In genomic region chr17:47653442-47653841, GRCh38 we compare ENCODE assay signal across 14 cellular contexts. TPM values are rescaled to one million over a fixed set of nuclear protein-coding genes. Genes with fewer than 3 reads are reported as not detected.
DNase-seq lines count a peak whose midpoint lies in the region; ATAC-seq, FAIRE-seq and TF ChIP-seq lines count a peak whose summit lies in the region.
"Had no signal": no experiment of that assay in that cellular context is flagged by ENCODE, and none has a peak within 500 bp of the region (broad histone marks: within the 10 kb centered on the region; RNA-seq: fewer than 3 reads in every experiment).

No MANE protein-coding gene starts in this region.

- H3K9me3 ChIP-seq in CD4-positive, alpha-beta T cell (ENCODE audit: control insufficient read depth, low read length): no peaks in the 10 kb centered on the region
- H3K9me3 ChIP-seq in ascending aorta: no peaks in the 10 kb centered on the region

- POLR2A ChIA-PET in CD4-positive, alpha-beta T cell (lab: Charles Lee): no interaction called here
- POLR2A ChIA-PET in activated CD8-positive, alpha-beta T cell treated with anti-CD3 and anti-CD28 coated beads for 36 hours (lab: Charles Lee): interaction anchor here (1.2 to 24.4 kb wide), 2 partner anchors 16 to 65 kb away, joined by 3 to 583 read pairs; no protein-coding TSS in a partner anchor

- intact Hi-C loops in CD4-positive, alpha-beta T cell (cut with DNase I, micrococcal nuclease): loop anchor here in 1 of 2 experiments (5.0 kb wide), 3 partner anchors 244 to 394 kb away; partner anchors contain the start of genes CDK5RAP3, NFE2L1 and SP2
- intact Hi-C loops in activated CD8-positive, alpha-beta T cell treated with anti-CD3 and anti-CD28 coated beads for 36 hours (cut with micrococcal nuclease): no loop called here
- intact Hi-C loops in natural killer cell (cut with micrococcal nuclease) (no loop called here), ascending aorta (cut with DNase I) (no loop called here)

- no peak for DNase-seq in CD4-positive, alpha-beta T cell
- DNase-seq in GM12891 (ENCODE audit: insufficient read length, low spot score): no peak
- no peak for DNase-seq in activated CD8-positive, alpha-beta T cell treated with anti-CD3 and anti-CD28 coated beads for 36 hours
- no peak for DNase-seq in natural killer cell
- DNase-seq in ascending aorta (ENCODE audit: low spot score in 2 of 2): no peak
- DNase-seq: activated effector memory CD4-positive, alpha-beta T cell treated with anti-CD3 and anti-CD28 coated beads, Interleukin-2, amount 50 U/mL, for 16 hours; KBM-7; left colon; NCI-H1694; NCI-H69 had no signal

- peak overlapping the region; percentile 23 for H3K4me3 Mint-ChIP-seq in CD4-positive, alpha-beta T cell
- peak overlapping the region; percentile 59 for H3K4me3 Mint-ChIP-seq in activated CD8-positive, alpha-beta T cell treated with anti-CD3 and anti-CD28 coated beads for 36 hours
- H3K4me3 Mint-ChIP-seq in natural killer cell: no peak overlapping the region
- H3K4me3 Mint-ChIP-seq: central memory CD8-positive, alpha-beta T cell had no signal

- peaks cover 59 to 64% of the 10 kb centered on the region in 2 donors for H3K36me3 ChIP-seq in ascending aorta

- H3K4me1 Mint-ChIP-seq in CD4-positive, alpha-beta T cell (ENCODE audit: low read depth): peaks cover 78% of the 10 kb centered on the region
- H3K4me1 Mint-ChIP-seq in activated CD8-positive, alpha-beta T cell treated with anti-CD3 and anti-CD28 coated beads for 36 hours (ENCODE audit: low read depth): peaks cover 63% of the 10 kb centered on the region
- H3K4me1 Mint-ChIP-seq in natural killer cell: peaks cover 50 to 58% of the 10 kb centered on the region in 2 donors

- peaks cover 4 to 14% of the 10 kb centered on the region in 2 donors for H3K4me1 ChIP-seq in ascending aorta

- peaks cover 84% of the 10 kb centered on the region for H3K36me3 Mint-ChIP-seq in CD4-positive, alpha-beta T cell (ENCODE audit: low read depth)
- H3K36me3 Mint-ChIP-seq in activated CD8-positive, alpha-beta T cell treated with anti-CD3 and anti-CD28 coated beads for 36 hours (ENCODE audit: low read depth): peaks cover 71% of the 10 kb centered on the region
- peaks cover 22% of the 10 kb centered on the region for H3K36me3 Mint-ChIP-seq in natural killer cell

- H3K27ac ChIP-seq in CD4-positive, alpha-beta T cell (ENCODE audit: low read depth, low read length): no peak overlapping the region
- H3K27ac ChIP-seq in ascending aorta: no peak overlapping the region
- H3K27ac ChIP-seq: skin epidermis had no signal

- H3K27ac Mint-ChIP-seq in CD4-positive, alpha-beta T cell: peak overlapping the region; percentile 42
- H3K27ac Mint-ChIP-seq in activated CD8-positive, alpha-beta T cell treated with anti-CD3 and anti-CD28 coated beads for 36 hours: peak overlapping the region; percentile 58
- H3K27ac Mint-ChIP-seq in natural killer cell: peak overlapping the region; percentile 46 to 49

- ATAC-seq in CD4-positive, alpha-beta T cell (ENCODE audit: poor library complexity): no peak
- ATAC-seq in activated CD8-positive, alpha-beta T cell treated with anti-CD3 and anti-CD28 coated beads for 36 hours: no peak
- ATAC-seq in natural killer cell (no peak), HG03460 (IDR thresholded peaks at IDR 0.05; ENCODE audit: unreplicated experiment) (no peak), esophagus mucosa (no peak)
- ATAC-seq: left colon had no signal

- CTCF ChIA-PET in CD4-positive, alpha-beta T cell (lab: Charles Lee): interaction anchor here (0.6 to 3.3 kb wide), 2 partner anchors 10 to 543 kb away, joined by 3 to 12 read pairs; no protein-coding TSS in a partner anchor
- CTCF ChIA-PET in activated CD8-positive, alpha-beta T cell treated with anti-CD3 and anti-CD28 coated beads for 36 hours (lab: Charles Lee): interaction anchor here (0.9 to 8.2 kb wide), 2 partner anchors 11 to 21 kb away, joined by 3 to 92 read pairs; no protein-coding TSS in a partner anchor

- no peak for TF ChIP-seq POLR2A in GM12891 (IDR thresholded peaks at IDR 0.05; ENCODE audit: low read depth, low read length)

- TF ChIP-seq CTCF in CD4-positive, alpha-beta T cell (IDR thresholded peaks at IDR 0.05): no peak
- TF ChIP-seq CTCF in activated CD8-positive, alpha-beta T cell treated with anti-CD3 and anti-CD28 coated beads for 36 hours (IDR thresholded peaks at IDR 0.05): no peak
- TF ChIP-seq CTCF in natural killer cell (IDR thresholded peaks at IDR 0.05) (no peak), ascending aorta (IDR thresholded peaks at IDR 0.05) (no peak)

- no peaks in the 10 kb centered on the region for H3K27me3 Mint-ChIP-seq in CD4-positive, alpha-beta T cell
- no peaks in the 10 kb centered on the region for H3K27me3 Mint-ChIP-seq in activated CD8-positive, alpha-beta T cell treated with anti-CD3 and anti-CD28 coated beads for 36 hours
- H3K27me3 Mint-ChIP-seq in natural killer cell (ENCODE audit: low read depth in 2 of 2): no peaks in the 10 kb centered on the region
- H3K27me3 Mint-ChIP-seq: central memory CD8-positive, alpha-beta T cell had no signal

- H3K9me3 Mint-ChIP-seq in CD4-positive, alpha-beta T cell: no peaks in the 10 kb centered on the region
- H3K9me3 Mint-ChIP-seq in activated CD8-positive, alpha-beta T cell treated with anti-CD3 and anti-CD28 coated beads for 36 hours: no peaks in the 10 kb centered on the region
- H3K9me3 Mint-ChIP-seq in natural killer cell: no peaks in the 10 kb centered on the region
- H3K9me3 Mint-ChIP-seq: central memory CD8-positive, alpha-beta T cell had no signal

- H3K4me3 ChIP-seq in ascending aorta: no peak overlapping the region
- H3K4me3 ChIP-seq: skin epidermis had no signal

- peak; percentile 9 for FAIRE-seq in GM12891 (lab: Jason Lieb, UNC)

- no peaks in the 10 kb centered on the region for H3K27me3 ChIP-seq in CD4-positive, alpha-beta T cell (ENCODE audit: control insufficient read depth, insufficient read depth, low read length)
- no peaks in the 10 kb centered on the region for H3K27me3 ChIP-seq in ascending aorta

TF ChIP-seq in GM12891, 5 proteins besides CTCF, POLR2A, EP300 and RAD21:
- TF ChIP-seq POU2F2 (IDR thresholded peaks at IDR 0.05; ENCODE audit: low read depth, low read length) (no peak), PAX5 (IDR thresholded peaks at IDR 0.05; ENCODE audit: insufficient read depth, low read length, severe bottlenecking) (no peak), POLR2AphosphoS5 (IDR thresholded peaks at IDR 0.05; ENCODE audit: low read depth, low read length) (no peak), TAF1 (IDR thresholded peaks at IDR 0.05; ENCODE audit: low read depth, low read length) (no peak), SPI1 (IDR thresholded peaks at IDR 0.05; ENCODE audit: low read depth, low read length) (no peak)

RNA-seq across cellular contexts. Expression of gene KPNB1, which starts 3.7 kb away (rescaled TPM):
- total RNA-seq in CD4-positive, alpha-beta T cell: 100 to 1,000 TPM; 145 to 151 TPM
- 178 TPM for polyA plus RNA-seq in GM12891 (2012; ENCODE audit: low read depth, missing spikeins)
- total RNA-seq in activated CD8-positive, alpha-beta T cell treated with anti-CD3 and anti-CD28 coated beads for 36 hours: 100 to 1,000 TPM; 589 to 605 TPM
- total RNA-seq in natural killer cell: 100 to 1,000 TPM; 236 to 273 (median 259) TPM
- total RNA-seq in esophagus mucosa: 232 TPM
- total RNA-seq in ascending aorta: 261 TPM

RNA-seq across cellular contexts. Expression of gene TBKBP1, which starts 40.5 kb away (rescaled TPM):
- 1 to 10 TPM; 2.4 to 3.0 TPM for total RNA-seq in CD4-positive, alpha-beta T cell
- polyA plus RNA-seq in GM12891 (2012; ENCODE audit: low read depth, missing spikeins): 0.73 TPM
- total RNA-seq in activated CD8-positive, alpha-beta T cell treated with anti-CD3 and anti-CD28 coated beads for 36 hours: 10 to 100 TPM; 12.4 to 13.6 TPM
- total RNA-seq in natural killer cell: 10 to 100 TPM; 21.4 to 38.9 (median 37.6) TPM
- 3.1 TPM for total RNA-seq in esophagus mucosa
- total RNA-seq in ascending aorta: 18.3 TPM
